Comparison of ENCODE assay signal across 14 cellular contexts in genomic region chrX:45623266-45623665, GRCh38.
DNase-seq lines count a peak whose midpoint lies in the region; ATAC-seq, FAIRE-seq and TF ChIP-seq lines count a peak whose summit lies in the region.
"Had no signal": no experiment of that assay in that cellular context is flagged by ENCODE, and none has a peak within 500 bp of the region (broad histone marks: within the 10 kb centered on the region; RNA-seq: fewer than 3 reads in every experiment).

No MANE protein-coding gene starts in this region.

- H3K4me3 ChIP-seq in A549 (no peak overlapping the region), IMR-90 (ENCODE audit: insufficient read depth, low read depth, low read length) (no peak overlapping the region), bronchial epithelial cell (ENCODE audit: low read depth, low read length) (no peak overlapping the region), right atrium auricular region (no peak overlapping the region), upper lobe of right lung (no peak overlapping the region)
- H3K4me3 ChIP-seq: BLaER1 treated with 17β-estradiol and CSF1 and Interleukin-3, amounts not matched to agents 10 nM and 100 nM; GM23338 had no signal

- peak overlapping the region; percentile 80 for H3K56ac ChIP-seq in IMR-90 (ENCODE audit: extremely low read depth, insufficient read depth, low read length)

- H3K27ac ChIP-seq in A549 (peak overlapping the region; percentile 44 to 62; a peak in 4 of 6 replicates), IMR-90 (ENCODE audit: insufficient read depth, low read length) (peak overlapping the region; percentile 89), right atrium auricular region (no peak overlapping the region), upper lobe of right lung (no peak overlapping the region)
- H3K27ac ChIP-seq: BLaER1 treated with 17β-estradiol and CSF1 and Interleukin-3, amounts not matched to agents 10 nM and 100 nM had no signal

- no peak overlapping the region for H2AK5ac ChIP-seq in IMR-90 (ENCODE audit: low read depth, low read length)

- no peaks in the 10 kb centered on the region for H3K79me1 ChIP-seq in IMR-90 (ENCODE audit: low read depth in 1 of 2, low read length in 2 of 2)

- H4K5ac ChIP-seq in IMR-90 (ENCODE audit: low read depth, low read length) = peak overlapping the region; percentile 84

- TF ChIP-seq POLR2A in A549 (IDR thresholded peaks at IDR 0.05; ENCODE audit: low read length) = no peak
- no peak for TF ChIP-seq POLR2A in IMR-90 (IDR thresholded peaks at IDR 0.05; ENCODE audit: low read depth, low read length)

- no peak overlapping the region for H2AFZ ChIP-seq in IMR-90 (replicated peaks; ENCODE audit: low read length, poor library complexity)
- H2AFZ ChIP-seq: GM23338 had no signal

- CTCF ChIA-PET in A549 (lab: Yijun Ruan, JAX) = no interaction called here
- CTCF ChIA-PET in IMR-90 (lab: Yijun Ruan, JAX) = no interaction called here

- H3K9me1 ChIP-seq in IMR-90 (ENCODE audit: insufficient read depth, low read length) = peaks cover 2% of the 10 kb centered on the region; the same call in 1 of the 2 replicates

- TF ChIP-seq CTCF in A549 (IDR thresholded peaks at IDR 0.05) (no peak), IMR-90 (conservative IDR thresholded peaks at IDR 0.05; ENCODE audit: low read depth, low read length) (no peak), bronchial epithelial cell (IDR thresholded peaks at IDR 0.05; ENCODE audit: insufficient read depth, low read length, severe bottlenecking) (no peak), right atrium auricular region (IDR thresholded peaks at IDR 0.05) (no peak), upper lobe of right lung (IDR thresholded peaks at IDR 0.05) (no peak)

- H3K4me1 ChIP-seq in A549 = peaks cover 14% of the 10 kb centered on the region
- peaks cover 5% of the 10 kb centered on the region for H3K4me1 ChIP-seq in IMR-90 (ENCODE audit: control insufficient read depth, insufficient read depth, low read length)
- H3K4me1 ChIP-seq in right atrium auricular region = no peaks in the 10 kb centered on the region
- H3K4me1 ChIP-seq in upper lobe of right lung = no peaks in the 10 kb centered on the region

- no peak for FAIRE-seq in A549 (lab: Jason Lieb, UNC)
- FAIRE-seq in bronchial epithelial cell (lab: Jason Lieb, UNC) = no peak

- TF ChIP-seq RAD21 in A549 (conservative IDR thresholded peaks at IDR 0.05 in 1 of 2, IDR thresholded peaks at IDR 0.05 in 1 of 2) (no peak), IMR-90 (IDR thresholded peaks at IDR 0.05; ENCODE audit: low read length) (no peak)

- H2BK15ac ChIP-seq in IMR-90 (ENCODE audit: low read depth, low read length) = no peak overlapping the region

- H3K23ac ChIP-seq in IMR-90 (ENCODE audit: low read depth, low read length) = no peak overlapping the region

- H2BK20ac ChIP-seq in IMR-90 (ENCODE audit: low read depth, low read length) = peak overlapping the region; percentile 94

- H3K9me3 ChIP-seq in A549 = no peaks in the 10 kb centered on the region; the same call in 2 of the 3 replicates
- no peaks in the 10 kb centered on the region for H3K9me3 ChIP-seq in IMR-90 (ENCODE audit: control insufficient read depth, insufficient read depth, low read length)
- H3K9me3 ChIP-seq in right atrium auricular region = peaks cover 0 to 7% of the 10 kb centered on the region in 2 donors
- H3K9me3 ChIP-seq in upper lobe of right lung = no peaks in the 10 kb centered on the region

- no peak overlapping the region for H2AK9ac ChIP-seq in IMR-90 (replicated peaks; ENCODE audit: low read depth, low read length, poor library complexity)

- peak overlapping the region; percentile 5; the same call in 1 of the 2 replicates for H3K14ac ChIP-seq in IMR-90 (replicated peaks; ENCODE audit: low read depth, low read length)

- ATAC-seq in A549 = peak in 1 of 2 experiments; percentile 41; a peak in 2 of 6 replicates
- peak; percentile 75 for ATAC-seq in IMR-90 (ENCODE audit: low read depth)
- ATAC-seq in upper lobe of right lung = no peak
- ATAC-seq: GM23338, T-cell had no signal

- peak overlapping the region; percentile 90 for H3K18ac ChIP-seq in IMR-90 (ENCODE audit: low read depth, low read length)

- H4K8ac ChIP-seq in IMR-90 (ENCODE audit: low read depth in 2 of 2, low read length in 2 of 2) = peak overlapping the region; percentile 23 to 71; a peak in 2 of 4 replicates

- H2BK120ac ChIP-seq in IMR-90 (ENCODE audit: low read depth, low read length) = peak overlapping the region; percentile 92

- peak overlapping the region; percentile 73; the same call in 1 of the 2 replicates for H4K91ac ChIP-seq in IMR-90 (ENCODE audit: insufficient read depth, low read depth, low read length)

- in situ Hi-C loops in IMR-90 (cut with MboI; ENCODE audit: low sequenced_read_pairs) = no loop called here

- H3K4ac ChIP-seq in IMR-90 (ENCODE audit: low read depth, low read length) = peak overlapping the region; percentile 78; the same call in 1 of the 2 replicates

- DNase-seq in A549 (ENCODE audit: low read depth in 1 of 2, low spot score in 1 of 2) (peak in 1 of 2 experiments; percentile 26), IMR-90 (peak; percentile 91), bronchial epithelial cell (ENCODE audit: low read depth) (peak; percentile 62), kidney tubule cell (ENCODE audit: low spot score) (peak; percentile 62), right atrium auricular region (ENCODE audit: low spot score) (no peak), GDM1 (lab: John Stamatoyannopoulos, UW) (no peak), upper lobe of right lung (no peak), anterior cingulate cortex (lab: John Stamatoyannopoulos, UW) (no peak)
- DNase-seq: activated T-cell treated with anti-CD3 and anti-CD28 coated beads, Interleukin-2, amount 50 U/mL, for 24 hours; effector CD8-positive, alpha-beta T cell; NCI-H2171; T-cell had no signal

- no TSS peak for BruUV-seq in IMR-90 (replicated peaks; lab: Mats Ljungman, UMichigan)

- intact Hi-C loops in IMR-90 (cut with micrococcal nuclease) (loop anchor here (1.0 to 5.0 kb wide), 5 partner anchors 87 to 301 kb away; no protein-coding TSS in a partner anchor), upper lobe of right lung (cut with DNase I) (no loop called here)

- H3K4me2 ChIP-seq in A549 = peak overlapping the region; percentile 63
- H3K4me2 ChIP-seq in IMR-90 (ENCODE audit: low read depth, low read length) = no peak overlapping the region
- H3K4me2 ChIP-seq: BLaER1 treated with 17β-estradiol and CSF1 and Interleukin-3, amounts not matched to agents 10 nM and 100 nM; GM23338 had no signal

- H3K36me3 ChIP-seq in IMR-90 (ENCODE audit: control insufficient read depth, insufficient read depth, low read length) (no peaks in the 10 kb centered on the region), bronchial epithelial cell (ENCODE audit: control insufficient read depth, insufficient read depth, low read length) (no peaks in the 10 kb centered on the region), right atrium auricular region (no peaks in the 10 kb centered on the region), upper lobe of right lung (no peaks in the 10 kb centered on the region)
- H3K36me3 ChIP-seq: BLaER1 treated with 17β-estradiol and CSF1 and Interleukin-3, amounts not matched to agents 10 nM and 100 nM had no signal

- H4K20me1 ChIP-seq in IMR-90 (ENCODE audit: insufficient read depth, low read length) = no peaks in the 10 kb centered on the region
- H4K20me1 ChIP-seq: BLaER1 treated with 17β-estradiol and CSF1 and Interleukin-3, amounts not matched to agents 10 nM and 100 nM had no signal

- no peak for TF ChIP-seq EP300 in A549 (IDR thresholded peaks at IDR 0.05)

- H3K27me3 ChIP-seq in IMR-90 (ENCODE audit: control insufficient read depth, insufficient read depth, low read length) = no peaks in the 10 kb centered on the region
- no peaks in the 10 kb centered on the region for H3K27me3 ChIP-seq in bronchial epithelial cell (ENCODE audit: control insufficient read depth, insufficient read depth, low read length)
- H3K27me3 ChIP-seq in right atrium auricular region = no peaks in the 10 kb centered on the region
- no peaks in the 10 kb centered on the region for H3K27me3 ChIP-seq in upper lobe of right lung
- H3K27me3 ChIP-seq: BLaER1 treated with 17β-estradiol and CSF1 and Interleukin-3, amounts not matched to agents 10 nM and 100 nM had no signal

- POLR2A ChIA-PET in A549 (lab: Yijun Ruan, JAX) (no interaction called here), IMR-90 (lab: Charles Lee; ENCODE audit: unreplicated experiment) (no interaction called here)

- dilution Hi-C loops in IMR-90 (cut with HindIII; ENCODE audit: low sequenced_read_pairs, unreplicated experiment) = no loop called here

- H2BK5ac ChIP-seq in IMR-90 (ENCODE audit: low read depth, low read length, poor library complexity, severe bottlenecking) = peak overlapping the region; percentile 94

- 0 out of 2 replicates have a peak overlapping the region, but pooled peaks have one; percentile 15 for H3K9ac ChIP-seq in IMR-90 (ENCODE audit: low read depth, low read length)
- H3K9ac ChIP-seq: BLaER1 treated with 17β-estradiol and CSF1 and Interleukin-3, amounts not matched to agents 10 nM and 100 nM had no signal

TF ChIP-seq in A549, 52 proteins besides CTCF, POLR2A, EP300 and RAD21:
- TF ChIP-seq HES2 (IDR thresholded peaks at IDR 0.05) (no peak), FOSL2 (IDR thresholded peaks at IDR 0.05) (no peak), FOSL2 (CRISPR knock-in tag; IDR thresholded peaks at IDR 0.05) (peak; percentile 37; the same call in 1 of the 2 replicates), MAX (IDR thresholded peaks at IDR 0.05) (no peak)

TF ChIP-seq in IMR-90, 13 proteins besides CTCF, POLR2A, EP300 and RAD21:
- TF ChIP-seq NFE2L2 (IDR thresholded peaks at IDR 0.05; ENCODE audit: low read depth, low read length) (peak; percentile 79), USF2 (IDR thresholded peaks at IDR 0.05; ENCODE audit: low read depth, low read length) (peak; percentile 83), RFX5 (IDR thresholded peaks at IDR 0.05; ENCODE audit: low read depth, low read length) (no peak), BHLHE40 (IDR thresholded peaks at IDR 0.05; ENCODE audit: low read depth, low read length) (peak; percentile 90)

Comparison
In these comparisons a context has a peak if more than half of its experiments do, and no peak if none do; other contexts are left out.
1. DNase-seq: peak in IMR-90 (single experiment), bronchial epithelial cell (single experiment) and kidney tubule cell (single experiment); none in right atrium auricular region (single experiment), GDM1 (single experiment), upper lobe of right lung (single experiment) and anterior cingulate cortex (0 of 58).
2. H3K27ac ChIP-seq: peak in A549 (2 of 2) and IMR-90 (single experiment); none in right atrium auricular region (0 of 2) and upper lobe of right lung (single experiment).